In genomic region chr1:61051455-61052392, GRCh38 we compare ENCODE assay signal across 9 cellular contexts. TPM values are rescaled to one million over a fixed set of nuclear protein-coding genes. Genes with fewer than 3 reads are reported as not detected.
DNase-seq lines count a peak whose midpoint lies in the region; ATAC-seq and TF ChIP-seq lines count a peak whose summit lies in the region.
"Had no signal": no experiment of that assay in that cellular context is flagged by ENCODE, and none has a peak within 500 bp of the region (broad histone marks: within the 10 kb centered on the region; RNA-seq: fewer than 3 reads in every experiment).

No MANE protein-coding gene starts in this region.

- no peak for ATAC-seq in T-cell (replicated peaks in 1 of 4)
- ATAC-seq in GM19328 (IDR thresholded peaks at IDR 0.05; ENCODE audit: unreplicated experiment): no peak

- peaks cover 22 to 25% of the 10 kb centered on the region in 2 donors for H3K27me3 Mint-ChIP-seq in CD8-positive, alpha-beta memory T cell
- peaks cover 41% of the 10 kb centered on the region in 2 donors for H3K27me3 Mint-ChIP-seq in T-cell
- peaks cover 15% of the 10 kb centered on the region for H3K27me3 Mint-ChIP-seq in osteocyte (ENCODE audit: unreplicated experiment)

- CTCF ChIA-PET in CD8-positive, alpha-beta memory T cell (lab: Charles Lee): interaction anchor here (3.0 to 4.8 kb wide), 3 partner anchors 10 to 157 kb away, joined by 29 to 53 read pairs (median 44); no protein-coding TSS in a partner anchor
- CTCF ChIA-PET in T-cell (lab: Charles Lee): interaction anchor here in 1 of 2 donors (1.0 to 3.6 kb wide), 3 partner anchors 19 to 52 kb away, joined by 3 to 21 read pairs (median 4); no protein-coding TSS in a partner anchor

- DNase-seq in CD8-positive, alpha-beta memory T cell: peak in 1 of 5 donors; percentile 7
- no peak for DNase-seq in T-cell
- peak; percentile 34 for DNase-seq in fibroblast of the aortic adventitia (ENCODE audit: low read depth)
- DNase-seq in osteocyte (ENCODE audit: extremely low spot score, unreplicated experiment): no peak
- DNase-seq in NCI-H128 (lab: John Stamatoyannopoulos, UW; ENCODE audit: unreplicated experiment): no peak
- DNase-seq in DMS 273 (lab: John Stamatoyannopoulos, UW; ENCODE audit: unreplicated experiment): no peak
- no peak for DNase-seq in AML-193 (lab: John Stamatoyannopoulos, UW)

- no peak for TF ChIP-seq CTCF in fibroblast of the aortic adventitia (IDR thresholded peaks at IDR 0.05; ENCODE audit: insufficient read depth, low read length)
- TF ChIP-seq CTCF in osteocyte (IDR thresholded peaks at IDR 0.05): no peak

- H3K27ac Mint-ChIP-seq in CD8-positive, alpha-beta memory T cell: peak overlapping the region in 3 of 8 donors; percentile 38 to 43 (median 43)
- H3K27ac Mint-ChIP-seq in T-cell (no peak overlapping the region), osteocyte (ENCODE audit: unreplicated experiment) (no peak overlapping the region)
- H3K27ac Mint-ChIP-seq: dendritic cell treated with granulocyte-macrophage colony-stimulating factor and Interleukin-4, amounts not matched to agents 40 ng/mL and 50 ng/mL, for 4 days had no signal

- peaks cover 31 to 47% (median 32%) of the 10 kb centered on the region in 3 donors for H3K4me1 Mint-ChIP-seq in CD8-positive, alpha-beta memory T cell
- H3K4me1 Mint-ChIP-seq in T-cell: peaks cover 30 to 35% (median 32%) of the 10 kb centered on the region in 3 donors
- peaks cover 36% of the 10 kb centered on the region for H3K4me1 Mint-ChIP-seq in osteocyte (ENCODE audit: unreplicated experiment)

- peaks cover 14% of the 10 kb centered on the region for H3K4me1 ChIP-seq in CD8-positive, alpha-beta memory T cell (ENCODE audit: insufficient read depth, low read length)

- peak overlapping the region; percentile 61 for H3K27ac ChIP-seq in CD8-positive, alpha-beta memory T cell (ENCODE audit: low read depth, low read length)

- H3K36me3 ChIP-seq in CD8-positive, alpha-beta memory T cell (ENCODE audit: insufficient read depth, low read length): no peaks in the 10 kb centered on the region

- no peaks in the 10 kb centered on the region for H3K36me3 Mint-ChIP-seq in CD8-positive, alpha-beta memory T cell
- no peaks in the 10 kb centered on the region for H3K36me3 Mint-ChIP-seq in T-cell
- H3K36me3 Mint-ChIP-seq in osteocyte (ENCODE audit: unreplicated experiment): no peaks in the 10 kb centered on the region

- peak overlapping the region; percentile 82 to 93 (median 85) for H3K4me3 Mint-ChIP-seq in CD8-positive, alpha-beta memory T cell
- H3K4me3 Mint-ChIP-seq in T-cell (peak overlapping the region; percentile 73 to 83 (median 74)), osteocyte (ENCODE audit: unreplicated experiment) (peak overlapping the region; percentile 73)

- POLR2A ChIA-PET in CD8-positive, alpha-beta memory T cell (lab: Charles Lee): interaction anchor here (0.6 to 2.5 kb wide), 4 partner anchors 21 to 30 kb away, joined by 4 to 29 read pairs (median 5); no protein-coding TSS in a partner anchor
- POLR2A ChIA-PET in T-cell (lab: Charles Lee): interaction anchor here in 1 of 2 donors (2.5 kb wide), 1 partner anchor 26 kb away, joined by 20 read pairs; no protein-coding TSS in a partner anchor

- no peaks in the 10 kb centered on the region for H3K9me3 ChIP-seq in CD8-positive, alpha-beta memory T cell (ENCODE audit: low read length)

- H3K4me3 ChIP-seq in CD8-positive, alpha-beta memory T cell (ENCODE audit: low read length): peak overlapping the region; percentile 0
- H3K4me3 ChIP-seq in fibroblast of the aortic adventitia (ENCODE audit: low read depth, low read length): peak overlapping the region; percentile 69

- H3K27me3 ChIP-seq in CD8-positive, alpha-beta memory T cell (ENCODE audit: insufficient read depth, low read length, poor library complexity, severe bottlenecking): no peaks in the 10 kb centered on the region

- H3K9me3 Mint-ChIP-seq in CD8-positive, alpha-beta memory T cell: no peaks in the 10 kb centered on the region
- H3K9me3 Mint-ChIP-seq in T-cell (no peaks in the 10 kb centered on the region), osteocyte (ENCODE audit: unreplicated experiment) (no peaks in the 10 kb centered on the region)
- H3K9me3 Mint-ChIP-seq: dendritic cell treated with granulocyte-macrophage colony-stimulating factor and Interleukin-4, amounts not matched to agents 40 ng/mL and 50 ng/mL, for 4 days had no signal

RNA-seq across cellular contexts. Expression of gene NFIA, which starts 30.6 kb away (rescaled TPM):
- total RNA-seq in CD8-positive, alpha-beta memory T cell: 1 to 10 TPM; 6.1 to 7.0 TPM
- polyA plus RNA-seq in CD8-positive, alpha-beta memory T cell: 9.9 TPM
- total RNA-seq in T-cell (10 to 100 TPM in 1 of 5 donors, 1 to 10 TPM in 4; 5.1 to 10.1 (median 7.1) TPM), fibroblast of the aortic adventitia (ENCODE audit: low replicate concordance) (32.0 and 42.0 TPM in 2 replicates), osteocyte (43.3 and 46.7 TPM in 2 replicates)
